Comparison of ENCODE assay signal across 7 cellular contexts in the genomic region with DNA sequence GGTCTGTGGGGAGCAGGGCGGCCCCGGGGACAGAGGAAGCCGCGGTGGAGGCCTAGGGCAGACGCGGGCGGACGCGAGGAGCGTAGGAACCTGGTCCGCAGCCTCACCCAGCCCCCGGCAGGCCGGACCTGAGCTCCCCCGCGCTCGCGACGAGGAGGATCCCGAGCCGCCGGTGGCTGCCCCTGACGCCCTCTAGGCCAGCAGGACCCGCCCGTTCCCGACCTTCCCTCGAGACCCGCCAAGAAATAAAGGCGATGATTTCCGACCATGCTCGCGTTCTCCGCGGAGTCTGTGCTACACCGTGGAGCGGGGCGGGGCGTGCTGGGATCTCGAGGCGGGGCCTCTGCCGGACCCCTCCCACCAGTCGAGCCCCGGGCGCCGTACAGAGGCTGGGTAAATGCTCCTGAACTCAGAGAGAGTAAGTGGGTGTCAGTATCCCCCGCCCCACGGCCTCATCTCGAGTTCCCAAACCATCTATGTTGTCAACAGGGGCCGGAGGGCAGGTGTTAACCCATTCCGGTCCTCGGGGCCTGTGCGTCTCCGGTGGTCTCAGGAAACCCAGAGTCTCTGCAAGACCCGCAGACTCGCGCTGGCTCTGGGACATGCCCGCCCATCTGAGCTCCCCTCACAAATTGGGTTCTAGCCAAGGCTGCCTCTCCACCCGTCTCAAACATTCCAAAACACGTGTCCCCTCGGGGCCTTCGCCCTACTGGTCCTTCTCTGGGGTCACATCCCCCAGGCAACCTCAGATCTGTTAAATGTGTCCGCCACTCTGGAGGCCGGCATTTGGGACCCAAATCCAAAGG. TPM values are rescaled to one million over a fixed set of nuclear protein-coding genes. Genes with fewer than 3 reads are reported as not detected.
DNase-seq lines count a peak whose midpoint lies in the region; ATAC-seq and TF ChIP-seq lines count a peak whose summit lies in the region.

No MANE protein-coding gene starts in this region.

- H3K36me3 ChIP-seq in ectodermal cell (ENCODE audit: control insufficient read depth, insufficient read depth, low read length) (no peaks in the 10 kb centered on the region), mucosa of descending colon (ENCODE audit: low read depth) (no peaks in the 10 kb centered on the region)

- H3K9me3 ChIP-seq in ectodermal cell (ENCODE audit: control insufficient read depth, low read length) (no peaks in the 10 kb centered on the region), mucosa of descending colon (no peaks in the 10 kb centered on the region)

- peak overlapping the region; percentile 69 for H3K27ac ChIP-seq in ectodermal cell (ENCODE audit: insufficient read depth, low read depth, low read length, poor library complexity, severe bottlenecking)

- 20 to 22% methylated on average over 62 of the region's 62 CpGs for WGBS in ectodermal cell, 2 experiments

- ATAC-seq in GM18517 (IDR thresholded peaks at IDR 0.05; ENCODE audit: unreplicated experiment): peak; percentile 68
- peak; percentile 77 for ATAC-seq in HG02852 (IDR thresholded peaks at IDR 0.05; ENCODE audit: unreplicated experiment)
- ATAC-seq in mucosa of descending colon: peak; percentile 89

- TF ChIP-seq CTCF in mucosa of descending colon (IDR thresholded peaks at IDR 0.05): no peak

- H3K4me1 ChIP-seq in ectodermal cell (ENCODE audit: control insufficient read depth, insufficient read depth, low read length) (no peaks in the 10 kb centered on the region), mucosa of descending colon (ENCODE audit: low read depth) (no peaks in the 10 kb centered on the region)

- H3K27me3 ChIP-seq in ectodermal cell (ENCODE audit: control insufficient read depth, insufficient read depth, low read length, poor library complexity, severe bottlenecking): no peaks in the 10 kb centered on the region

- H3K4me3 ChIP-seq in ectodermal cell (ENCODE audit: insufficient read depth, low read depth, low read length) (peak overlapping the region; percentile 39), mucosa of descending colon (peak overlapping the region; percentile 42)

- peak; percentile 68 for DNase-seq in NCI-H2171 (lab: John Stamatoyannopoulos, UW)
- DNase-seq in activated CD4-positive, alpha-beta T cell treated with anti-CD3 and anti-CD28 coated beads for 48 hours: peak; percentile 85
- DNase-seq in mucosa of descending colon: peak; percentile 77 to 79 (median 79)
- peak; percentile 52 for DNase-seq in stimulated activated CD8-positive, alpha-beta memory T cell treated with anti-CD3 and anti-CD28 coated beads, Interleukin-7, amount 100 ng/mL, for 24 hours (ENCODE audit: low read depth)

- intact Hi-C loops in mucosa of descending colon (cut with DNase I, micrococcal nuclease): no loop called here

RNA-seq across cellular contexts. Expression of gene SYCE1L, which starts 13.7 kb away (rescaled TPM):
- polyA plus RNA-seq in ectodermal cell (2013, experiment 1 of 4): 6.3 TPM
- 5.7 TPM for polyA plus RNA-seq in ectodermal cell (2013, experiment 2 of 4)
- polyA plus RNA-seq in ectodermal cell (2013, experiment 3 of 4): 11.2 TPM
- polyA plus RNA-seq in ectodermal cell (2013, experiment 4 of 4): 4.7 TPM
- total RNA-seq in mucosa of descending colon: 1 to 10 TPM; 1.7 to 6.3 (median 2.7) TPM

RNA-seq across cellular contexts. Expression of gene MON1B, which starts 21.9 kb away (rescaled TPM):
- polyA plus RNA-seq in ectodermal cell (2013, experiment 1 of 4): 25.6 TPM
- polyA plus RNA-seq in ectodermal cell (2013, experiment 2 of 4): 27.3 TPM
- polyA plus RNA-seq in ectodermal cell (2013, experiment 3 of 4): 20.7 TPM
- 20.6 TPM for polyA plus RNA-seq in ectodermal cell (2013, experiment 4 of 4)
- total RNA-seq in mucosa of descending colon: 10 to 100 TPM; 54.8 to 83.8 (median 72.7) TPM

Comparison
In these comparisons a context has a peak if more than half of its experiments do, and no peak if none do; other contexts are left out.
1. Peak in every context shown above with its lines: DNase-seq, ATAC-seq, H3K4me3 ChIP-seq and H3K27ac ChIP-seq.